ENCODE assay signal across 9 cellular contexts in genomic region chr2:127085260-127085666, GRCh38. TPM values are rescaled to one million over a fixed set of nuclear protein-coding genes. Genes with fewer than 3 reads are reported as not detected.
A peak's percentile ranks its signal among the peaks of the same experiment; 100 is the strongest.
DNase-seq lines count a peak whose midpoint lies in the region; ATAC-seq and TF ChIP-seq lines count a peak whose summit lies in the region.
"Had no signal": no experiment of that assay in that cellular context is flagged by ENCODE, and none has a peak within 500 bp of the region (broad histone marks: within the 10 kb centered on the region; RNA-seq: fewer than 3 reads in every experiment).

No MANE protein-coding gene starts in this region.

- peak overlapping the region; percentile 73 to 80 (median 76) for H3K27ac ChIP-seq in esophagus muscularis mucosa (replicated peaks in 1 of 4)

- DNase-seq in AG10803 (ENCODE audit: low read depth) = peak; percentile 24
- no peak for DNase-seq in T-helper 17 cell
- DNase-seq in esophagus muscularis mucosa (ENCODE audit: extremely low spot score) = no peak
- DNase-seq in stimulated activated CD4-positive, alpha-beta T cell treated with anti-CD3 and anti-CD28 coated beads, Interleukin-4, amount 100 ng/mL, for 24 hours = peak; percentile 33
- no peak for DNase-seq in NCI-H69 (lab: John Stamatoyannopoulos, UW)
- DNase-seq in occipital lobe (lab: John Stamatoyannopoulos, UW) = no peak
- DNase-seq: pancreas had no signal

- no peak for TF ChIP-seq EP300 in esophagus muscularis mucosa (IDR thresholded peaks at IDR 0.05)

- peak; percentile 14 for ATAC-seq in GM21737 (IDR thresholded peaks at IDR 0.05; ENCODE audit: unreplicated experiment)
- ATAC-seq in T-helper 17 cell = no peak
- no peak for ATAC-seq in HG03025 (IDR thresholded peaks at IDR 0.05; ENCODE audit: low FRiP score, unreplicated experiment)

- H3K4me1 ChIP-seq in esophagus muscularis mucosa = peaks cover 39 to 88% (median 79%) of the 10 kb centered on the region in 4 donors
- H3K4me1 ChIP-seq: pancreas had no signal

- H3K27ac Mint-ChIP-seq in T-helper 17 cell = peak overlapping the region; percentile 82

- H3K27me3 Mint-ChIP-seq in T-helper 17 cell = peaks cover 6% of the 10 kb centered on the region

- H3K9me3 ChIP-seq in T-helper 17 cell (ENCODE audit: control insufficient read depth, low read length, poor library complexity, severe bottlenecking) (no peaks in the 10 kb centered on the region), esophagus muscularis mucosa (no peaks in the 10 kb centered on the region)
- H3K9me3 ChIP-seq: pancreas had no signal

- 75% methylated on average over 9 of the region's 9 CpGs for WGBS in esophagus muscularis mucosa

- peaks cover 2% of the 10 kb centered on the region for H3K36me3 Mint-ChIP-seq in T-helper 17 cell (ENCODE audit: low read depth)

- H3K4me3 ChIP-seq in AG10803 (ENCODE audit: low read length) (no peak overlapping the region), esophagus muscularis mucosa (no peak overlapping the region)
- H3K4me3 ChIP-seq: pancreas had no signal

- H3K4me3 Mint-ChIP-seq in T-helper 17 cell = peak overlapping the region; percentile 66

- intact Hi-C loops in esophagus muscularis mucosa (cut with DNase I) = no loop called here

- TF ChIP-seq CTCF in AG10803 (conservative IDR thresholded peaks at IDR 0.05; ENCODE audit: low read length) (no peak), esophagus muscularis mucosa (IDR thresholded peaks at IDR 0.05) (no peak)

- H3K4me1 Mint-ChIP-seq in T-helper 17 cell = peaks cover 34% of the 10 kb centered on the region

- no peaks in the 10 kb centered on the region for H3K27me3 ChIP-seq in esophagus muscularis mucosa
- H3K27me3 ChIP-seq: pancreas had no signal

- H3K36me3 ChIP-seq in esophagus muscularis mucosa = peaks cover 0 to 1% (median 0%) of the 10 kb centered on the region in 4 donors
- H3K36me3 ChIP-seq: pancreas had no signal

- TF ChIP-seq POLR2A in esophagus muscularis mucosa (IDR thresholded peaks at IDR 0.05; ENCODE audit: low read depth) = no peak

RNA-seq across cellular contexts. Expression of gene BIN1, which starts 21.7 kb away (rescaled TPM):
- total RNA-seq in T-helper 17 cell (100 to 1,000 TPM; 132 to 133 TPM), esophagus muscularis mucosa (10 to 100 TPM; 32.4 to 78.2 (median 50.2) TPM), occipital lobe (45.2 TPM)

Comparison
In these comparisons a context has a peak if more than half of its experiments do, and no peak if none do; other contexts are left out.
1. DNase-seq: peak in AG10803 (single experiment) and stimulated activated CD4-positive, alpha-beta T cell treated with anti-CD3 and anti-CD28 coated beads, Interleukin-4, amount 100 ng/mL, for 24 hours (single experiment); none in T-helper 17 cell (0 of 3), esophagus muscularis mucosa (single experiment), NCI-H69 (single experiment) and occipital lobe (single experiment).